Comparison of ENCODE assay signal across 8 cellular contexts in genomic region chr9:79572891-79573696, GRCh38. TPM values are rescaled to one million over a fixed set of nuclear protein-coding genes. Genes with fewer than 3 reads are reported as not detected.
A peak's percentile ranks its signal among the peaks of the same experiment; 100 is the strongest.
DNase-seq lines count a peak whose midpoint lies in the region; ATAC-seq and TF ChIP-seq lines count a peak whose summit lies in the region.

No MANE protein-coding gene starts in this region.

- H3K4me1 ChIP-seq in body of pancreas = peaks cover 16% of the 10 kb centered on the region
- H3K4me1 ChIP-seq in spleen = peaks cover 14 to 74% (median 60%) of the 10 kb centered on the region in 6 donors

- DNase-seq in NCI-H146 (lab: John Stamatoyannopoulos, UW) (peak; percentile 12), NCI-H146 treated with DMSO at 0.1 percent for 48 hours (lab: John Stamatoyannopoulos, UW; ENCODE audit: unreplicated experiment) (no peak), T-helper 22 cell (ENCODE audit: low read depth) (peak; percentile 55), body of pancreas (peak; percentile 27 to 47 (median 36)), iPS-NIHi7 (ENCODE audit: extremely low spot score) (peak; percentile 18), spleen (peak; percentile 95)

- ATAC-seq in body of pancreas (no peak), GM18511 (IDR thresholded peaks at IDR 0.05; ENCODE audit: unreplicated experiment) (no peak), GM18868 (IDR thresholded peaks at IDR 0.05; ENCODE audit: unreplicated experiment) (no peak)

- H3K9me3 ChIP-seq in body of pancreas (no peaks in the 10 kb centered on the region), spleen (no peaks in the 10 kb centered on the region)

- H3K27me3 ChIP-seq in body of pancreas (no peaks in the 10 kb centered on the region), spleen (replicated peaks in 1 of 7) (peaks cover 0 to 15% (median 4%) of the 10 kb centered on the region in 7 donors)

- TF ChIP-seq CTCF in body of pancreas (IDR thresholded peaks at IDR 0.05) (peak in 1 of 7 experiments; percentile 2), spleen (IDR thresholded peaks at IDR 0.05 in 8 of 11, conservative IDR thresholded peaks at IDR 0.05 in 3 of 11) (no peak)

- no peak for TF ChIP-seq POLR2A in body of pancreas (IDR thresholded peaks at IDR 0.05)
- no peak for TF ChIP-seq POLR2A in spleen (IDR thresholded peaks at IDR 0.05)

- no peaks in the 10 kb centered on the region for H3K36me3 ChIP-seq in body of pancreas (replicated peaks in 1 of 2; ENCODE audit: insufficient read depth in 1 of 2, low read depth in 2 of 2)
- H3K36me3 ChIP-seq in spleen = peaks cover 0 to 6% (median 0%) of the 10 kb centered on the region in 6 donors

- WGBS in body of pancreas, 2 donors = 0 to 6% methylated on average over 9 to 95 of the region's 96 CpGs
- 0 to 1% (median 0%) methylated on average over 17 to 96 of the region's 96 CpGs for WGBS in spleen, 5 donors

- peak overlapping the region; percentile 60 to 94 (median 92) for H3K27ac ChIP-seq in body of pancreas
- peak overlapping the region; percentile 90 to 99 (median 98) for H3K27ac ChIP-seq in spleen

- intact Hi-C loops in body of pancreas (cut with DNase I) = no loop called here
- intact Hi-C loops in spleen (cut with DNase I; ENCODE audit: low total_unique reads) = loop anchor here (10.0 kb wide), 2 partner anchors 52 to 112 kb away; no protein-coding TSS in a partner anchor

- H3K4me3 ChIP-seq in body of pancreas (peak overlapping the region; percentile 79 to 89), spleen (peak overlapping the region; percentile 80 to 96 (median 86))

RNA-seq across cellular contexts. Expression of gene TLE4, which starts 1.3 kb away (rescaled TPM):
- total RNA-seq in body of pancreas (10 to 100 TPM; 17.9 to 54.7 TPM), spleen (10 to 100 TPM; 67.3 to 92.8 (median 76.4) TPM)
- 10 to 100 TPM in 1 of 3 donors, 1 to 10 TPM in 2; 7.8 to 12.4 (median 9.0) TPM for polyA plus RNA-seq in spleen
